ENCODE assay signal across 9 cellular contexts in the genomic region with DNA sequence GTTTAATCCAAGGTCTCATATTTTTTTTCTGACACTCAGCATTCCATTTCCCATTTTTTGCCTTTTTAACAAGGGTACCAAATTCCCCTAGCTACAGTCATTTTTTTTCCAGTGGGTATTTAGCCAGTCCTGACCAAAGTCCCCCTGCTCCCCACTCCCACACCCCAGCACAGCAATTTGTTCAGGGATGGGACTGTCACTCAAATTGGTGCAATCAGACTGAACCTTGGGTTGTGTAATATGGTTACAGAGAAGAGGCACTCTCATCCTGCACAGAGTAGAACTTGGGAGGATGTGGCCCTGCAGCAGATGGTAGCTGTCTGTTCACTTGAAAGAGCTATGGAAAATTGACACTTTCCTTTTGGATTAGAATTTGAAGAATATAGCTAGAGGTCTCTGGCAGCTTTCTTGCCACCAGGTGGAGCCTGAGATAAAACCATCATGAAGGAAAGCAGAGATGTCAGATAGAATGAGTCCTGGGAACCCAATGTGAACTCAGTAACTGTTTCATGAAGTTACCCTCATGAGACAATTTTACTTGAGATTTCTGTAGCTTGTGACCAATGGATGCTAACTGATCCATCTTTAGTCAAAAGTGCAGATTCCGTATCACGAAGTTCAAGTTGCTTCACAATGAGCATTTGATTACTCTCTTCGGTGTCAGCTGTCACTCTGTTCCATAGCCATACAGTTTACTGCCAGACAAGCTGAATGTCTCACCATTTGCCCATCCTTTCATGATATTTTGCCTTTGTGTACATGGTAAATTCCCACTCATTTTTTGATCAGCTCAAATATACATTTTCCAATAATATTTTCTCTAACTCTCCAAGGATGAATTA.
DNase-seq lines count a peak whose midpoint lies in the region; ATAC-seq and TF ChIP-seq lines count a peak whose summit lies in the region.
"Had no signal": no experiment of that assay in that cellular context is flagged by ENCODE, and none has a peak within 500 bp of the region (broad histone marks: within the 10 kb centered on the region; RNA-seq: fewer than 3 reads in every experiment).

No MANE protein-coding gene starts in this region.

- H3K36me3 Mint-ChIP-seq in endothelial cell (ENCODE audit: low read depth, unreplicated experiment): no peaks in the 10 kb centered on the region
- no peaks in the 10 kb centered on the region for H3K36me3 Mint-ChIP-seq in CD4-positive, alpha-beta memory T cell

- no peak overlapping the region for H3K4me3 Mint-ChIP-seq in endothelial cell (ENCODE audit: unreplicated experiment)
- no peak overlapping the region for H3K4me3 Mint-ChIP-seq in CD4-positive, alpha-beta memory T cell

- intact Hi-C loops in CD4-positive, alpha-beta memory T cell (cut with micrococcal nuclease): no loop called here

- POLR2A ChIA-PET in CD4-positive, alpha-beta memory T cell (lab: Charles Lee; ENCODE audit: partially characterized antibody): no interaction called here

- H3K27me3 Mint-ChIP-seq in endothelial cell (ENCODE audit: unreplicated experiment): no peaks in the 10 kb centered on the region
- H3K27me3 Mint-ChIP-seq in CD4-positive, alpha-beta memory T cell: no peaks in the 10 kb centered on the region

- no peaks in the 10 kb centered on the region for H3K9me3 Mint-ChIP-seq in endothelial cell (ENCODE audit: unreplicated experiment)
- peaks cover 0 to 8% (median 5%) of the 10 kb centered on the region in 8 donors for H3K9me3 Mint-ChIP-seq in CD4-positive, alpha-beta memory T cell

- peak; percentile 41 for TF ChIP-seq CTCF in endothelial cell (IDR thresholded peaks at IDR 0.05; ENCODE audit: unreplicated experiment)

- no peak overlapping the region for H3K27ac ChIP-seq in CD4-positive, alpha-beta memory T cell (ENCODE audit: low read depth, low read length)
- H3K27ac ChIP-seq: neutrophil had no signal

- DNase-seq in ELF-1 (ENCODE audit: low read depth, low spot score) (peak; percentile 22), NCI-H774 (lab: John Stamatoyannopoulos, UW) (peak; percentile 12), endothelial cell (ENCODE audit: low spot score) (peak; percentile 34), retina (peak; percentile 52), GM19240 (ENCODE audit: insufficient read length, low spot score) (no peak)
- no peak for DNase-seq in effector CD8-positive, alpha-beta T cell (lab: John Stamatoyannopoulos, UW)
- no peak for DNase-seq in CD4-positive, alpha-beta memory T cell

- no peaks in the 10 kb centered on the region for H3K4me1 ChIP-seq in CD4-positive, alpha-beta memory T cell (ENCODE audit: insufficient read depth, low read length)

- no peaks in the 10 kb centered on the region for H3K36me3 ChIP-seq in CD4-positive, alpha-beta memory T cell (ENCODE audit: insufficient read depth, low read length)
- H3K36me3 ChIP-seq: neutrophil had no signal

- peaks cover 6% of the 10 kb centered on the region for H3K4me1 Mint-ChIP-seq in endothelial cell (ENCODE audit: unreplicated experiment)
- H3K4me1 Mint-ChIP-seq in CD4-positive, alpha-beta memory T cell: no peaks in the 10 kb centered on the region

- H3K27me3 ChIP-seq in CD4-positive, alpha-beta memory T cell (ENCODE audit: insufficient read depth, low read length): no peaks in the 10 kb centered on the region
- H3K27me3 ChIP-seq: neutrophil had no signal

- no peak overlapping the region for H3K27ac Mint-ChIP-seq in endothelial cell (ENCODE audit: unreplicated experiment)
- H3K27ac Mint-ChIP-seq in CD4-positive, alpha-beta memory T cell: no peak overlapping the region

- CTCF ChIA-PET in CD4-positive, alpha-beta memory T cell (lab: Charles Lee; ENCODE audit: partially characterized antibody): no interaction called here

- peaks cover 0 to 3% of the 10 kb centered on the region in 2 donors for H3K9me3 ChIP-seq in CD4-positive, alpha-beta memory T cell (ENCODE audit: control insufficient read depth in 1 of 2, low read length in 2 of 2)
- H3K9me3 ChIP-seq: neutrophil had no signal

- H3K4me3 ChIP-seq in CD4-positive, alpha-beta memory T cell (ENCODE audit: low read length in 2 of 2): no peak overlapping the region

- ATAC-seq in HG03039 (IDR thresholded peaks at IDR 0.05; ENCODE audit: unreplicated experiment): peak; percentile 54

Comparison
In these comparisons a context has a peak if more than half of its experiments do, and no peak if none do; other contexts are left out.
1. DNase-seq: peak in ELF-1 (single experiment), NCI-H774 (single experiment), endothelial cell (single experiment) and retina (single experiment); none in effector CD8-positive, alpha-beta T cell (single experiment), GM19240 (single experiment) and CD4-positive, alpha-beta memory T cell (0 of 5).